Comparison of ENCODE assay signal across 9 cellular contexts in genomic region chr17:64005734-64006167, GRCh38. TPM values are rescaled to one million over a fixed set of nuclear protein-coding genes. Genes with fewer than 3 reads are reported as not detected.
A peak's percentile ranks its signal among the peaks of the same experiment; 100 is the strongest.
DNase-seq lines count a peak whose midpoint lies in the region; ATAC-seq and TF ChIP-seq lines count a peak whose summit lies in the region.
"Had no signal": no experiment of that assay in that cellular context is flagged by ENCODE, and none has a peak within 500 bp of the region (broad histone marks: within the 10 kb centered on the region; RNA-seq: fewer than 3 reads in every experiment).

No MANE protein-coding gene starts in this region.

- no peaks in the 10 kb centered on the region for H3K27me3 Mint-ChIP-seq in activated naive CD4-positive, alpha-beta T cell treated with anti-CD3 and anti-CD28 coated beads for 36 hours (ENCODE audit: low read depth)
- H3K27me3 Mint-ChIP-seq in effector memory CD8-positive, alpha-beta T cell = no peaks in the 10 kb centered on the region

- DNase-seq in activated naive CD4-positive, alpha-beta T cell treated with anti-CD3 and anti-CD28 coated beads for 36 hours = no peak
- no peak for DNase-seq in activated naive CD4-positive, alpha-beta T cell (lab: John Stamatoyannopoulos, UW)
- DNase-seq in NCI-H510A treated with DMSO at 0.1 percent for 48 hours (lab: John Stamatoyannopoulos, UW) (peak; percentile 92), suprapubic skin (ENCODE audit: low spot score in 2 of 2) (peak; percentile 56 to 60), G401 (ENCODE audit: low spot score) (no peak)
- no peak for DNase-seq in effector memory CD8-positive, alpha-beta T cell

- TF ChIP-seq EP300 in suprapubic skin (IDR thresholded peaks at IDR 0.05) = no peak

- no peak for TF ChIP-seq POLR2A in suprapubic skin (IDR thresholded peaks at IDR 0.05)

- no peak overlapping the region for H3K4me3 ChIP-seq in suprapubic skin

- WGBS in suprapubic skin = 45% methylated on average over 6 of the region's 6 CpGs

- in situ Hi-C loops in G401 (cut with HindIII; ENCODE audit: low sequenced_read_pairs) = no loop called here

- no peak overlapping the region for H3K27ac ChIP-seq in suprapubic skin

- peaks cover 10% of the 10 kb centered on the region for H3K36me3 Mint-ChIP-seq in activated naive CD4-positive, alpha-beta T cell treated with anti-CD3 and anti-CD28 coated beads for 36 hours (ENCODE audit: low read depth)
- H3K36me3 Mint-ChIP-seq in effector memory CD8-positive, alpha-beta T cell (ENCODE audit: insufficient read depth) = peaks cover 33% of the 10 kb centered on the region

- no peak for ATAC-seq in effector memory CD8-positive, alpha-beta T cell (replicated peaks)
- ATAC-seq in HG03439 (IDR thresholded peaks at IDR 0.05; ENCODE audit: unreplicated experiment) (no peak), GM19023 (IDR thresholded peaks at IDR 0.05; ENCODE audit: unreplicated experiment) (no peak)

- H3K4me1 ChIP-seq in suprapubic skin = peaks cover 25% of the 10 kb centered on the region
- H3K4me1 ChIP-seq: Caco-2 had no signal

- no peaks in the 10 kb centered on the region for H3K36me3 ChIP-seq in suprapubic skin

- H3K9me3 ChIP-seq in suprapubic skin = no peaks in the 10 kb centered on the region

- intact Hi-C loops in activated naive CD4-positive, alpha-beta T cell treated with anti-CD3 and anti-CD28 coated beads for 36 hours (cut with micrococcal nuclease) = no loop called here

- no peaks in the 10 kb centered on the region for H3K27me3 ChIP-seq in suprapubic skin

- H3K27ac Mint-ChIP-seq in activated naive CD4-positive, alpha-beta T cell treated with anti-CD3 and anti-CD28 coated beads for 36 hours = peak overlapping the region; percentile 34
- H3K27ac Mint-ChIP-seq in effector memory CD8-positive, alpha-beta T cell = peak overlapping the region; percentile 72 to 89

- CTCF ChIA-PET in activated naive CD4-positive, alpha-beta T cell treated with anti-CD3 and anti-CD28 coated beads for 36 hours (lab: Charles Lee) = interaction anchor here (1.2 to 2.2 kb wide), 4 partner anchors 15 to 128 kb away, joined by 4 to 7 read pairs (median 4); no protein-coding TSS in a partner anchor

- TF ChIP-seq CTCF in suprapubic skin (IDR thresholded peaks at IDR 0.05) = no peak

- H3K4me3 Mint-ChIP-seq in activated naive CD4-positive, alpha-beta T cell treated with anti-CD3 and anti-CD28 coated beads for 36 hours = no peak overlapping the region
- no peak overlapping the region for H3K4me3 Mint-ChIP-seq in effector memory CD8-positive, alpha-beta T cell

- peaks cover 39% of the 10 kb centered on the region for H3K4me1 Mint-ChIP-seq in activated naive CD4-positive, alpha-beta T cell treated with anti-CD3 and anti-CD28 coated beads for 36 hours (ENCODE audit: low read depth)
- peaks cover 31 to 38% of the 10 kb centered on the region in 2 donors for H3K4me1 Mint-ChIP-seq in effector memory CD8-positive, alpha-beta T cell (ENCODE audit: low read depth in 2 of 2)

- H3K9me3 Mint-ChIP-seq in activated naive CD4-positive, alpha-beta T cell treated with anti-CD3 and anti-CD28 coated beads for 36 hours = no peaks in the 10 kb centered on the region
- no peaks in the 10 kb centered on the region for H3K9me3 Mint-ChIP-seq in effector memory CD8-positive, alpha-beta T cell

RNA-seq across cellular contexts. Expression of gene PRR29, which starts 7.6 kb away (rescaled TPM):
- under 1 TPM; 0.21 to 0.44 TPM for total RNA-seq in activated naive CD4-positive, alpha-beta T cell treated with anti-CD3 and anti-CD28 coated beads for 36 hours
- total RNA-seq in suprapubic skin = under 1 TPM in 1 of 4 donors, not detected in 3; 0.30 TPM
- total RNA-seq in G401 (2014; rRNA removed; shearing (Covaris generic)) = 1.1 and 3.1 TPM in 2 replicates
- total RNA-seq: Caco-2 had no signal

RNA-seq across cellular contexts. Expression of gene ICAM2, which starts 14.7 kb away (rescaled TPM):
- total RNA-seq in activated naive CD4-positive, alpha-beta T cell treated with anti-CD3 and anti-CD28 coated beads for 36 hours = 10 to 100 TPM; 41.6 to 41.9 TPM
- 10 to 100 TPM in 2 of 4 donors, 1 to 10 TPM in 2; 8.4 to 32.5 (median 14.9) TPM for total RNA-seq in suprapubic skin
- not detected in 2 replicates for total RNA-seq in G401 (2014; rRNA removed; shearing (Covaris generic))

RNA-seq across cellular contexts. Expression of gene SCN4A, which starts 33.0 kb away (rescaled TPM):
- total RNA-seq in activated naive CD4-positive, alpha-beta T cell treated with anti-CD3 and anti-CD28 coated beads for 36 hours = under 1 TPM; 0.10 to 0.47 TPM
- total RNA-seq in suprapubic skin = 1 to 10 TPM in 2 of 4 donors, under 1 TPM in 2; 0.45 to 4.5 (median 1.6) TPM
- not detected in 2 replicates for total RNA-seq in G401 (2014; rRNA removed; shearing (Covaris generic))
- total RNA-seq: Caco-2 had no signal

Comparison
In these comparisons a context has a peak if more than half of its experiments do, and no peak if none do; other contexts are left out.
1. DNase-seq: peak in NCI-H510A treated with DMSO at 0.1 percent for 48 hours (single experiment) and suprapubic skin (2 of 2); none in activated naive CD4-positive, alpha-beta T cell treated with anti-CD3 and anti-CD28 coated beads for 36 hours (single experiment), activated naive CD4-positive, alpha-beta T cell (0 of 4), effector memory CD8-positive, alpha-beta T cell (0 of 3) and G401 (single experiment).